28 cellular contexts compared by ENCODE assay signal in genomic region chr4:28482580-28482979, GRCh38.
"Had no signal": no experiment of that assay in that cellular context is flagged by ENCODE, and none has a peak within 500 bp of the region (broad histone marks: within the 10 kb centered on the region; RNA-seq: fewer than 3 reads in every experiment).

No MANE protein-coding gene starts in this region.

- H3K4me1 ChIP-seq: colonic mucosa, gastrocnemius medialis, prostate gland, right atrium auricular region, spleen, suprapubic skin, tibial artery, upper lobe of right lung had no signal

- ATAC-seq: body of pancreas, gastrocnemius medialis, upper lobe of right lung had no signal

- H3K79me2 ChIP-seq: hepatocyte had no signal

- DNase-seq: activated CD4-positive, alpha-beta T cell treated with anti-CD3 and anti-CD28 coated beads for 4 hours; activated CD4-positive, alpha-beta T cell treated with anti-CD3 and anti-CD28 coated beads, Interleukin-2, amount 50 U/mL, for 4 hours; activated CD8-positive, alpha-beta memory T cell treated with anti-CD3 and anti-CD28 coated beads for 24 hours; activated effector memory CD4-positive, alpha-beta T cell treated with Interleukin-2 at 50 U/mL for 16 hours; activated naive CD4-positive, alpha-beta T cell treated with Interleukin-2 at 50 U/mL for 16 hours; aorta; body of pancreas; cerebellar nuclear complex; colonic mucosa; effector CD8-positive, alpha-beta T cell; gastrocnemius medialis; immature natural killer cell; kidney; nephron progenitor cell; ovary; spleen; stimulated activated naive CD4-positive, alpha-beta T cell; T-helper 1 cell; tibial artery; upper lobe of right lung had no signal

- H3K27ac Mint-ChIP-seq: activated naive CD8-positive, alpha-beta T cell; immature natural killer cell; memory B cell; nephron progenitor cell; T-helper 2 cell treated with Interferon-gamma antibody and Interleukin-4, amounts not matched to agents 5 μg/mL and 100 μg/mL, for 36 hours had no signal

- H3K27ac ChIP-seq: body of pancreas, cardiac muscle cell, colonic mucosa, gastrocnemius medialis, hepatocyte, ovary, prostate gland, right atrium auricular region, spleen, suprapubic skin, tibial artery, upper lobe of right lung had no signal

- H3K4me2 ChIP-seq: hepatocyte had no signal

- H3K9me3 ChIP-seq: body of pancreas, colonic mucosa, gastrocnemius medialis, ovary, prostate gland, right atrium auricular region, suprapubic skin, tibial artery, upper lobe of right lung had no signal

- H3K36me3 Mint-ChIP-seq: activated naive CD8-positive, alpha-beta T cell; immature natural killer cell; memory B cell had no signal

- H3K27me3 Mint-ChIP-seq: activated naive CD8-positive, alpha-beta T cell; memory B cell had no signal

- H3K36me3 ChIP-seq: cardiac muscle cell, colonic mucosa, gastrocnemius medialis, ovary, prostate gland, right atrium auricular region, spleen, suprapubic skin, tibial artery, upper lobe of right lung had no signal

- H3K27me3 ChIP-seq: body of pancreas, cardiac muscle cell, colonic mucosa, gastrocnemius medialis, hepatocyte, ovary, right atrium auricular region, spleen, suprapubic skin, tibial artery, upper lobe of right lung had no signal

- H3K4me1 Mint-ChIP-seq: immature natural killer cell, memory B cell, nephron progenitor cell had no signal

- H3K4me3 Mint-ChIP-seq: activated naive CD8-positive, alpha-beta T cell; immature natural killer cell; memory B cell; nephron progenitor cell; T-helper 2 cell treated with Interferon-gamma antibody and Interleukin-4, amounts not matched to agents 5 μg/mL and 100 μg/mL, for 36 hours had no signal

- H3K4me3 ChIP-seq: body of pancreas, cardiac muscle cell, colonic mucosa, gastrocnemius medialis, hepatocyte, ovary, prostate gland, right atrium auricular region, spleen, suprapubic skin, tibial artery, upper lobe of right lung had no signal

- H2AFZ ChIP-seq: hepatocyte had no signal

- H3K9me3 Mint-ChIP-seq: nephron progenitor cell had no signal
